23 cellular contexts compared by ENCODE assay signal in genomic region chrX:80806557-80806956, GRCh38. TPM values are rescaled to one million over a fixed set of nuclear protein-coding genes. Genes with fewer than 3 reads are reported as not detected.
DNase-seq lines count a peak whose midpoint lies in the region; ATAC-seq and TF ChIP-seq lines count a peak whose summit lies in the region.
"Had no signal": no experiment of that assay in that cellular context is flagged by ENCODE, and none has a peak within 500 bp of the region (broad histone marks: within the 10 kb centered on the region; RNA-seq: fewer than 3 reads in every experiment).

No MANE protein-coding gene starts in this region.

- H3K9ac ChIP-seq in mammary epithelial cell (ENCODE audit: insufficient read depth, low read length) = no peak overlapping the region
- H3K9ac ChIP-seq in OCI-LY3 (ENCODE audit: low read length) = no peak overlapping the region
- no peak overlapping the region for H3K9ac ChIP-seq in endodermal cell (ENCODE audit: extremely low read depth, low read length, poor library complexity, severe bottlenecking)

- H3K27me3 ChIP-seq in mammary epithelial cell (ENCODE audit: insufficient read depth, low read length) = no peaks in the 10 kb centered on the region
- no peaks in the 10 kb centered on the region for H3K27me3 ChIP-seq in OCI-LY3 (ENCODE audit: low read depth, low read length)
- no peaks in the 10 kb centered on the region for H3K27me3 ChIP-seq in endodermal cell (ENCODE audit: control insufficient read depth, insufficient read depth, low read length, poor library complexity, severe bottlenecking)
- H3K27me3 ChIP-seq in gastrocnemius medialis = no peaks in the 10 kb centered on the region
- H3K27me3 ChIP-seq: colonic mucosa, heart left ventricle, SJSA1, suprapubic skin had no signal

- H3K27ac ChIP-seq in mammary epithelial cell (ENCODE audit: insufficient read depth, low read depth, low read length) (no peak overlapping the region), OCI-LY3 (ENCODE audit: low read length) (no peak overlapping the region), endodermal cell (ENCODE audit: low read depth, low read length) (no peak overlapping the region), gastrocnemius medialis (no peak overlapping the region)
- H3K27ac ChIP-seq: SJSA1, suprapubic skin had no signal

- POLR2A ChIA-PET in MCF 10A (lab: Yijun Ruan, JAX) = interaction anchor here (2.3 kb wide), 1 partner anchor 313 kb away, joined by 5 read pairs; no protein-coding TSS in a partner anchor

- H3K4me3 ChIP-seq in mammary epithelial cell (replicated peaks in 1 of 3; ENCODE audit: insufficient read depth in 1 of 3, low read depth in 2 of 3, low read length in 3 of 3) (peak overlapping the region in 1 of 3 experiments; percentile 61), OCI-LY3 (ENCODE audit: low read length) (peak overlapping the region; percentile 97), endodermal cell (ENCODE audit: low read length) (peak overlapping the region; percentile 80), gastrocnemius medialis (no peak overlapping the region)
- H3K4me3 ChIP-seq: suprapubic skin had no signal

- ATAC-seq in GM18519 (IDR thresholded peaks at IDR 0.05; ENCODE audit: low FRiP score, unreplicated experiment) (no peak), gastrocnemius medialis (no peak)
- ATAC-seq: activated naive CD4-positive, alpha-beta T cell treated with anti-CD3 and anti-CD28 coated beads, Interleukin-2, amount 50 U/mL, for 72 hours; activated T-cell treated with anti-CD3 and anti-CD28 coated beads, Interleukin-2, amount 50 U/mL, for 4 hours; heart left ventricle; stimulated activated effector memory CD8-positive, alpha-beta T cell treated with anti-CD3 and anti-CD28 coated beads, Interleukin-12 subunit alpha, Interleukin-12 subunit beta, amount 100 ng/mL, for 72 hours; WTC11 had no signal

- intact Hi-C loops in mammary epithelial cell (cut with micrococcal nuclease) (loop anchor here (10.0 kb wide), 2 partner anchors 62 to 318 kb away; no protein-coding TSS in a partner anchor), MCF 10A (cut with micrococcal nuclease) (no loop called here), gastrocnemius medialis (cut with DNase I; ENCODE audit: low total_unique reads) (no loop called here)

- WGBS in mammary epithelial cell (ENCODE audit: low coverage, missing lambda C conversion rate) = 79% methylated on average over 1 of the region's 1 CpG
- 83% methylated on average over 1 of the region's 1 CpG; no CpG with 5 or more reads in 1 of the 2 experiments for WGBS in endodermal cell (ENCODE audit: insufficient coverage in 1 of 2, insufficient read length in 1 of 2), 2 experiments

- TF ChIP-seq CTCF in mammary epithelial cell (conservative IDR thresholded peaks at IDR 0.05 in 1 of 2, IDR thresholded peaks at IDR 0.05 in 1 of 2; ENCODE audit: extremely low read depth in 1 of 2, insufficient read depth in 1 of 2, low read depth in 1 of 2, low read length in 2 of 2) (no peak), MCF 10A (IDR thresholded peaks at IDR 0.05; ENCODE audit: unreplicated experiment) (no peak), OCI-LY3 (IDR thresholded peaks at IDR 0.05; ENCODE audit: low read depth, low read length) (no peak), endodermal cell (conservative IDR thresholded peaks at IDR 0.05) (no peak), type B pancreatic cell (conservative IDR thresholded peaks at IDR 0.05) (no peak), gastrocnemius medialis (IDR thresholded peaks at IDR 0.05 in 4 of 5, conservative IDR thresholded peaks at IDR 0.05 in 1 of 5) (no peak)

- H3K9me3 ChIP-seq in mammary epithelial cell (replicated peaks; ENCODE audit: insufficient read depth, low read length) (no peaks in the 10 kb centered on the region), OCI-LY3 (ENCODE audit: insufficient read depth, low read length) (no peaks in the 10 kb centered on the region), endodermal cell (ENCODE audit: control insufficient read depth, low read length) (no peaks in the 10 kb centered on the region), gastrocnemius medialis (no peaks in the 10 kb centered on the region)
- H3K9me3 ChIP-seq: colonic mucosa, heart left ventricle, SJSA1, suprapubic skin had no signal

- H3K27me3 Mint-ChIP-seq in MCF 10A (ENCODE audit: insufficient read depth, unreplicated experiment) = no peaks in the 10 kb centered on the region
- no peaks in the 10 kb centered on the region for H3K27me3 Mint-ChIP-seq in endodermal cell (ENCODE audit: insufficient read depth)
- H3K27me3 Mint-ChIP-seq in type B pancreatic cell = no peaks in the 10 kb centered on the region
- H3K27me3 Mint-ChIP-seq: IgD-negative memory B cell had no signal

- H3K4me2 ChIP-seq in mammary epithelial cell (ENCODE audit: insufficient read depth, low read depth, low read length) (peak overlapping the region; percentile 77), OCI-LY3 (ENCODE audit: low read length) (peak overlapping the region; percentile 95)

- H3K4me1 Mint-ChIP-seq in MCF 10A (ENCODE audit: insufficient read depth, unreplicated experiment) (no peaks in the 10 kb centered on the region), endodermal cell (no peaks in the 10 kb centered on the region), type B pancreatic cell (ENCODE audit: unreplicated experiment) (no peaks in the 10 kb centered on the region)
- H3K4me1 Mint-ChIP-seq: stimulated activated effector memory CD8-positive, alpha-beta T cell treated with anti-CD3 and anti-CD28 coated beads, Interleukin-12 subunit alpha, Interleukin-12 subunit beta, amount 100 ng/mL, for 72 hours had no signal

- TF ChIP-seq POLR2A in gastrocnemius medialis (IDR thresholded peaks at IDR 0.05) = no peak

- no peak overlapping the region for H3K27ac Mint-ChIP-seq in MCF 10A (ENCODE audit: low read depth, unreplicated experiment)
- no peak overlapping the region for H3K27ac Mint-ChIP-seq in endodermal cell
- no peak overlapping the region for H3K27ac Mint-ChIP-seq in type B pancreatic cell
- H3K27ac Mint-ChIP-seq: activated naive CD4-positive, alpha-beta T cell treated with anti-CD3 and anti-CD28 coated beads, Interleukin-2, amount 50 U/mL, for 72 hours; WTC11 had no signal

- no TSS peak for BruUV-seq in mammary epithelial cell (replicated peaks; lab: Mats Ljungman, UMichigan)
- no TSS peak for BruUV-seq in MCF 10A (replicated peaks; lab: Mats Ljungman, UMichigan)

- in situ Hi-C loops in mammary epithelial cell (cut with MboI; ENCODE audit: low sequenced_read_pairs in 2 of 2) (no loop called here), gastrocnemius medialis (cut with MboI; ENCODE audit: low sequenced_read_pairs in 4 of 4) (loop anchor here in 1 of 4 donors (25.0 kb wide), 1 partner anchor 306 kb away; no protein-coding TSS in a partner anchor)

- no peaks in the 10 kb centered on the region for H3K36me3 ChIP-seq in mammary epithelial cell (ENCODE audit: insufficient read depth, low read length)
- peaks cover 10% of the 10 kb centered on the region for H3K36me3 ChIP-seq in OCI-LY3 (replicated peaks; ENCODE audit: low read depth, low read length)
- no peaks in the 10 kb centered on the region for H3K36me3 ChIP-seq in endodermal cell (ENCODE audit: control insufficient read depth, insufficient read depth, low read length)
- H3K36me3 ChIP-seq in gastrocnemius medialis = no peaks in the 10 kb centered on the region
- H3K36me3 ChIP-seq: colonic mucosa, heart left ventricle, SJSA1, suprapubic skin had no signal

- H3K36me3 Mint-ChIP-seq in MCF 10A (ENCODE audit: insufficient read depth, unreplicated experiment) = no peaks in the 10 kb centered on the region
- H3K36me3 Mint-ChIP-seq in endodermal cell (ENCODE audit: low read depth) = peaks cover 11% of the 10 kb centered on the region
- no peaks in the 10 kb centered on the region for H3K36me3 Mint-ChIP-seq in type B pancreatic cell
- H3K36me3 Mint-ChIP-seq: activated naive CD4-positive, alpha-beta T cell treated with anti-CD3 and anti-CD28 coated beads, Interleukin-2, amount 50 U/mL, for 72 hours; IgD-negative memory B cell had no signal

- H3K4me3 Mint-ChIP-seq in MCF 10A (ENCODE audit: unreplicated experiment) (no peak overlapping the region), endodermal cell (no peak overlapping the region), type B pancreatic cell (peak overlapping the region; percentile 22)

- H3K4me1 ChIP-seq in mammary epithelial cell (ENCODE audit: insufficient read depth, low read length) = no peaks in the 10 kb centered on the region
- H3K4me1 ChIP-seq in OCI-LY3 (ENCODE audit: low read length) = peaks cover 24% of the 10 kb centered on the region
- H3K4me1 ChIP-seq in endodermal cell (ENCODE audit: control insufficient read depth, insufficient read depth, low read length) = no peaks in the 10 kb centered on the region
- H3K4me1 ChIP-seq in gastrocnemius medialis = peaks cover 0 to 5% of the 10 kb centered on the region in 2 donors
- H3K4me1 ChIP-seq: colonic mucosa, SJSA1 had no signal

- dilution Hi-C loops in mammary epithelial cell (cut with HindIII; ENCODE audit: low sequenced_read_pairs) = no loop called here

- H3K9me3 Mint-ChIP-seq in MCF 10A (ENCODE audit: unreplicated experiment) (no peaks in the 10 kb centered on the region), endodermal cell (peaks cover 34% of the 10 kb centered on the region), type B pancreatic cell (no peaks in the 10 kb centered on the region)
- H3K9me3 Mint-ChIP-seq: activated naive CD4-positive, alpha-beta T cell treated with anti-CD3 and anti-CD28 coated beads, Interleukin-2, amount 50 U/mL, for 72 hours; activated T-cell treated with anti-CD3 and anti-CD28 coated beads, Interleukin-2, amount 50 U/mL, for 4 hours; stimulated activated effector memory CD8-positive, alpha-beta T cell treated with anti-CD3 and anti-CD28 coated beads, Interleukin-12 subunit alpha, Interleukin-12 subunit beta, amount 100 ng/mL, for 72 hours; WTC11 had no signal

- CTCF ChIA-PET in mammary epithelial cell (lab: Charles Lee; ENCODE audit: low non-redundant PET) (no interaction called here), MCF 10A (lab: Yijun Ruan, JAX) (no interaction called here)

- H2AFZ ChIP-seq in mammary epithelial cell (ENCODE audit: low read depth, low read length) (no peak overlapping the region), OCI-LY3 (ENCODE audit: low read depth, low read length) (no peak overlapping the region)

- H4K20me1 ChIP-seq in mammary epithelial cell (ENCODE audit: insufficient read depth, low read length) (no peaks in the 10 kb centered on the region), OCI-LY3 (ENCODE audit: insufficient read depth, low read length) (peaks cover 12% of the 10 kb centered on the region)

- DNase-seq in mammary epithelial cell (no peak), MCF 10A (ENCODE audit: unreplicated experiment) (no peak), endodermal cell (no peak), type B pancreatic cell (ENCODE audit: extremely low spot score, unreplicated experiment) (no peak), EL (no peak), gastrocnemius medialis (no peak)
- DNase-seq: activated T-cell treated with anti-CD3 and anti-CD28 coated beads, Interleukin-2, amount 50 U/mL, for 4 hours; CD4-positive, alpha-beta memory T cell; colonic mucosa; heart left ventricle; MV-4-11; NCI-H1694 treated with DMSO at 0.1 percent for 48 hours; NCI-H748 treated with DMSO at 0.1 percent for 48 hours; posterior cingulate gyrus; T-helper 9 cell had no signal

- peaks cover 51% of the 10 kb centered on the region for H3K79me2 ChIP-seq in mammary epithelial cell (ENCODE audit: insufficient read depth, low read length)
- peaks cover 71% of the 10 kb centered on the region for H3K79me2 ChIP-seq in OCI-LY3 (ENCODE audit: low read length)

RNA-seq across cellular contexts. Expression of gene BRWD3, which starts 3.1 kb away (rescaled TPM):
- total RNA-seq in mammary epithelial cell (10 to 100 TPM; 14.5 to 19.7 TPM), MCF 10A (2022) (13.5 and 14.6 TPM in 2 replicates), endodermal cell (10 to 100 TPM; 49.3 to 51.5 TPM), type B pancreatic cell (ENCODE audit: low replicate concordance) (36.2 and 37.8 TPM in 2 replicates), gastrocnemius medialis (10 to 100 TPM in 1 of 4 donors, 1 to 10 TPM in 3; 1.9 to 30.0 (median 3.3) TPM)
- polyA plus RNA-seq in mammary epithelial cell = 3.9 TPM
- 23.8 TPM for polyA minus RNA-seq in mammary epithelial cell
- 15.1 TPM for polyA plus RNA-seq in endodermal cell (2013, experiment 1 of 2)
- 13.9 TPM for polyA plus RNA-seq in endodermal cell (2013, experiment 2 of 2)

Comparison
In these comparisons a context has a peak if more than half of its experiments do, and no peak if none do; other contexts are left out.
1. H3K4me3 ChIP-seq: peak in OCI-LY3 (single experiment) and endodermal cell (single experiment); none in gastrocnemius medialis (0 of 4).